Comparison of ENCODE assay signal across 10 cellular contexts in the genomic region with DNA sequence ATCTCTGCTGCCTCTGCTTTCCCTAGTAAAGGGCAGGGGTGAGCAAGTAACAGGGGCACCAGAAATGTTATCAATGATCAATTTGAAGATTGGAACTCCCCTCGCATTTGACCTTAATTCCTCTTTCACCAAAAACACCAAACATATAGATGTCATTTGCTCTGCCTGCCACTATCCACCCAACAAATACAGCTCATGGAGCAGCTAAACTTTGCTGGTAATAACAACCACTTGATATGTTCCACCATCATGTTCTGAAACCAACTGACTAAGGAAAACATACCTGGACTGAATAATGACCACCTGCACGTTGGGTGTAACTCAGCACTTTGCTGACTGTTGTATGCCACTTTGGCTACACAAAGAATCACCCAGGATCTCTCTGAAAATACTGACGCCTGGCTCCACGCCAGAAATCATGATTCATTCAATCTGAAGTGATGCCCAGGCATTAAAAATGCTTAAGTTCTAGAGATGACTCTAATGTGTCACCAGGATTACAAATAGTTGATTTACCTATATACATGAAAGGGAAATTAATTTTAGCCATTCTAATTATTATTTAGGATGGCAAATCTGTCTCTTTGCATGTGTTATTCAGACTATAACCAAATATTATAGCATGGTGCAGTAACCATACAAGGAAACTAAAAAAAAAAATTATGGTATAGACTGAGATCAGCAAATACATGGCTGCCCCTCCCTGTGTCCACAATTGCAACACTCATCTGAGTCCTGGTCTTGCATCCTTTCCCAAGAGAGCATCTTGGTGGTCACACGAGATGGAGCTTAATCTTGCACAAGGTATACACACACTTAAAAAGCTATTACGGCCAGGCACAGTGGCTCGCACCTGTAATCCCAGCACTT. TPM values are rescaled to one million over a fixed set of nuclear protein-coding genes. Genes with fewer than 3 reads are reported as not detected.
DNase-seq lines count a peak whose midpoint lies in the region; ATAC-seq and TF ChIP-seq lines count a peak whose summit lies in the region.
"Had no signal": no experiment of that assay in that cellular context is flagged by ENCODE, and none has a peak within 500 bp of the region (broad histone marks: within the 10 kb centered on the region; RNA-seq: fewer than 3 reads in every experiment).

No MANE protein-coding gene starts in this region.

- no peaks in the 10 kb centered on the region for H3K27me3 ChIP-seq in prostate gland (replicated peaks; ENCODE audit: insufficient read depth)

- DNase-seq in DMS153 treated with DMSO at 0.1 percent for 48 hours (lab: John Stamatoyannopoulos, UW; ENCODE audit: unreplicated experiment): peak; percentile 85
- peak; percentile 81 for DNase-seq in HT-29 (ENCODE audit: low spot score)
- DNase-seq in SK-MEL-5 (ENCODE audit: low read depth, low spot score): peak; percentile 44
- peak; percentile 44 for DNase-seq in myocyte (ENCODE audit: low read depth)
- no peak for DNase-seq in hippocampal formation (lab: John Stamatoyannopoulos, UW)
- DNase-seq in prostate gland (ENCODE audit: low spot score): no peak
- DNase-seq: NCI-H2029 had no signal

- H3K4me3 ChIP-seq in prostate gland: no peak overlapping the region

- intact Hi-C loops in prostate gland (cut with DNase I): no loop called here

- no peaks in the 10 kb centered on the region for H3K36me3 ChIP-seq in prostate gland

- ATAC-seq in GM19023 (IDR thresholded peaks at IDR 0.05; ENCODE audit: unreplicated experiment) (no peak), GM21515 (IDR thresholded peaks at IDR 0.05; ENCODE audit: unreplicated experiment) (no peak)
- ATAC-seq: sciatic nerve had no signal

- TF ChIP-seq CTCF in prostate gland (IDR thresholded peaks at IDR 0.05): no peak

- 82% methylated on average over 7 of the region's 7 CpGs for WGBS in prostate gland

- in situ Hi-C loops in SK-MEL-5 (cut with HindIII; ENCODE audit: low pct_unique_long_range_greater_than_20kb, low sequenced_read_pairs): no loop called here

- no peak overlapping the region for H3K27ac ChIP-seq in prostate gland

- no peaks in the 10 kb centered on the region for H3K9me3 ChIP-seq in prostate gland

- TF ChIP-seq POLR2A in prostate gland (IDR thresholded peaks at IDR 0.05): no peak

- no peaks in the 10 kb centered on the region for H3K4me1 ChIP-seq in prostate gland (replicated peaks)

RNA-seq across cellular contexts. Expression of gene TTC39B, which starts 43.1 kb away (rescaled TPM):
- total RNA-seq in HT-29 (2014; rRNA removed; shearing (Covaris generic)): 3.7 and 3.9 TPM in 2 replicates
- 6.1 and 8.0 TPM in 2 replicates for total RNA-seq in SK-MEL-5 (2014; rRNA removed; shearing (Covaris generic))
- 1.9 and 4.0 TPM in 2 replicates for polyA plus RNA-seq in SK-MEL-5 (2015; cell fraction: cytosol; rRNA removed)
- polyA plus RNA-seq in SK-MEL-5 (2015; cell fraction: nucleus; rRNA removed): 10.9 and 15.2 TPM in 2 replicates
- total RNA-seq in myocyte (3.8 and 6.2 TPM in 2 replicates), prostate gland (1 to 10 TPM; 4.2 to 4.3 TPM)
- polyA plus RNA-seq in myocyte (2012): 2.5 TPM

Comparison
In these comparisons a context has a peak if more than half of its experiments do, and no peak if none do; other contexts are left out.
1. DNase-seq: peak in DMS153 treated with DMSO at 0.1 percent for 48 hours (single experiment), HT-29 (single experiment), SK-MEL-5 (single experiment) and myocyte (single experiment); none in hippocampal formation (0 of 2) and prostate gland (single experiment).